Comparison of ENCODE assay signal across 8 cellular contexts in genomic region chr21:39386194-39386593, GRCh38. TPM values are rescaled to one million over a fixed set of nuclear protein-coding genes. Genes with fewer than 3 reads are reported as not detected.
A peak's percentile ranks its signal among the peaks of the same experiment; 100 is the strongest.
DNase-seq lines count a peak whose midpoint lies in the region; ATAC-seq and TF ChIP-seq lines count a peak whose summit lies in the region.

No MANE protein-coding gene starts in this region.

- H3K4ac ChIP-seq in mesenchymal stem cell (ENCODE audit: low read depth in 1 of 2, low read length in 2 of 2), result no peak overlapping the region
- no peak overlapping the region for H3K4ac ChIP-seq in trophoblast cell (ENCODE audit: low read depth, low read length)

- H3K9me3 ChIP-seq in mammary epithelial cell (replicated peaks; ENCODE audit: insufficient read depth, low read length) (no peaks in the 10 kb centered on the region), mesenchymal stem cell (ENCODE audit: control insufficient read depth, low read length) (no peaks in the 10 kb centered on the region), trophoblast cell (ENCODE audit: insufficient read depth, low read depth, low read length) (no peaks in the 10 kb centered on the region)

- no TSS peak for BruUV-seq in mammary epithelial cell (replicated peaks; lab: Mats Ljungman, UMichigan)

- no peak overlapping the region for H2BK15ac ChIP-seq in mesenchymal stem cell (ENCODE audit: low read depth, poor library complexity, severe bottlenecking)

- H3K4me3 ChIP-seq in mammary epithelial cell (replicated peaks in 1 of 3; ENCODE audit: insufficient read depth in 1 of 3, low read depth in 2 of 3, low read length in 3 of 3), result peak overlapping the region; percentile 23 to 42 (median 34)
- peak overlapping the region in 1 of 2 experiments; percentile 75 for H3K4me3 ChIP-seq in mesenchymal stem cell (ENCODE audit: insufficient read depth in 1 of 2, low read depth in 1 of 2, low read length in 2 of 2)
- no peak overlapping the region for H3K4me3 ChIP-seq in trophoblast cell (ENCODE audit: low read depth, low read length)

- no peak overlapping the region for H2BK5ac ChIP-seq in mesenchymal stem cell (ENCODE audit: low read depth, low read length, poor library complexity, severe bottlenecking)
- no peak overlapping the region for H2BK5ac ChIP-seq in trophoblast cell (ENCODE audit: low read depth, low read length, poor library complexity)

- peak overlapping the region; percentile 78 for H3K4me2 ChIP-seq in mammary epithelial cell (ENCODE audit: insufficient read depth, low read depth, low read length)
- no peak overlapping the region for H3K4me2 ChIP-seq in mesenchymal stem cell (ENCODE audit: low read length, poor library complexity, severe bottlenecking)
- no peak overlapping the region for H3K4me2 ChIP-seq in trophoblast cell (ENCODE audit: low read length)

- no peak overlapping the region for H3K14ac ChIP-seq in mesenchymal stem cell (ENCODE audit: low read length in 2 of 2)
- H3K14ac ChIP-seq in trophoblast cell (ENCODE audit: low read length), result no peak overlapping the region

- WGBS in mammary epithelial cell (ENCODE audit: low coverage, missing lambda C conversion rate), result 47% methylated on average over 11 of the region's 13 CpGs
- 91% methylated on average over 13 of the region's 13 CpGs for WGBS in mesenchymal stem cell
- WGBS in trophoblast cell (ENCODE audit: extremely low coverage, insufficient coverage, insufficient read length), result no CpG with 5 or more reads among the region's 13 CpGs

- no peak overlapping the region for H3K9ac ChIP-seq in mammary epithelial cell (ENCODE audit: insufficient read depth, low read length)
- peak overlapping the region; percentile 85 for H3K9ac ChIP-seq in mesenchymal stem cell (ENCODE audit: low read length)
- H3K9ac ChIP-seq in trophoblast cell (ENCODE audit: low read length), result no peak overlapping the region

- H3K27ac ChIP-seq in mammary epithelial cell (ENCODE audit: insufficient read depth, low read depth, low read length) (peak overlapping the region; percentile 36), mesenchymal stem cell (ENCODE audit: low read length, poor library complexity, severe bottlenecking) (no peak overlapping the region), trophoblast cell (ENCODE audit: low read depth, low read length) (no peak overlapping the region)

- H3K79me2 ChIP-seq in mammary epithelial cell (ENCODE audit: insufficient read depth, low read length), result peaks cover 47% of the 10 kb centered on the region
- H3K79me2 ChIP-seq in trophoblast cell (ENCODE audit: control insufficient read depth, insufficient read depth, low read length, poor library complexity), result no peaks in the 10 kb centered on the region

- dilution Hi-C loops in mammary epithelial cell (cut with HindIII; ENCODE audit: low sequenced_read_pairs), result loop anchor here (5.0 kb wide), 1 partner anchor 39 kb away; the partner anchor contains the start of gene HMGN1

- no peaks in the 10 kb centered on the region for H3K27me3 ChIP-seq in mammary epithelial cell (ENCODE audit: insufficient read depth, low read length)
- H3K27me3 ChIP-seq in mesenchymal stem cell (ENCODE audit: control insufficient read depth in 1 of 2, insufficient read depth in 1 of 2, low read length in 2 of 2), result no peaks in the 10 kb centered on the region
- H3K27me3 ChIP-seq in trophoblast cell (ENCODE audit: insufficient read depth, low read length), result no peaks in the 10 kb centered on the region

- no peak for ATAC-seq in GM21825 (IDR thresholded peaks at IDR 0.05; ENCODE audit: unreplicated experiment)
- ATAC-seq in GM21717 (IDR thresholded peaks at IDR 0.05; ENCODE audit: unreplicated experiment), result no peak

- H2BK12ac ChIP-seq in mesenchymal stem cell (ENCODE audit: low read length in 2 of 2) (no peak overlapping the region), trophoblast cell (ENCODE audit: low read length) (no peak overlapping the region)

- H4K20me1 ChIP-seq in mammary epithelial cell (ENCODE audit: insufficient read depth, low read length), result no peaks in the 10 kb centered on the region

- in situ Hi-C loops in mammary epithelial cell (cut with MboI; ENCODE audit: low sequenced_read_pairs in 2 of 2), result loop anchor here in 1 of 2 donors (10.0 kb wide), 1 partner anchor 71 kb away; the partner anchor contains the start of gene BRWD1

- H3K23ac ChIP-seq in mesenchymal stem cell (ENCODE audit: low read length in 2 of 2) (no peak overlapping the region), trophoblast cell (ENCODE audit: low read length) (no peak overlapping the region)

- H3K79me1 ChIP-seq in mesenchymal stem cell (replicated peaks; ENCODE audit: low read length, poor library complexity, severe bottlenecking) (peaks cover 37% of the 10 kb centered on the region), trophoblast cell (ENCODE audit: low read length) (no peaks in the 10 kb centered on the region)

- H4K91ac ChIP-seq in mesenchymal stem cell (ENCODE audit: low read length) (no peak overlapping the region), trophoblast cell (ENCODE audit: low read depth, low read length) (no peak overlapping the region)

- H3K18ac ChIP-seq in mesenchymal stem cell (ENCODE audit: low read depth in 1 of 2, low read length in 2 of 2) (no peak overlapping the region), trophoblast cell (ENCODE audit: low read length) (no peak overlapping the region)

- H2AK5ac ChIP-seq in mesenchymal stem cell (ENCODE audit: low read length, severe bottlenecking) (no peak overlapping the region), trophoblast cell (ENCODE audit: low read length) (no peak overlapping the region)

- no peaks in the 10 kb centered on the region for H3K36me3 ChIP-seq in mammary epithelial cell (ENCODE audit: insufficient read depth, low read length)
- peaks cover 8 to 24% of the 10 kb centered on the region in 2 experiments for H3K36me3 ChIP-seq in mesenchymal stem cell (ENCODE audit: control insufficient read depth in 1 of 2, insufficient read depth in 2 of 2, low read depth in 1 of 2, low read length in 2 of 2)
- H3K36me3 ChIP-seq in trophoblast cell (ENCODE audit: control insufficient read depth in 1 of 2, insufficient read depth in 2 of 2, low read length in 2 of 2), result no peaks in the 10 kb centered on the region

- no peak overlapping the region for H4K12ac ChIP-seq in trophoblast cell (ENCODE audit: low read depth, low read length)

- CTCF ChIA-PET in mammary epithelial cell (lab: Charles Lee; ENCODE audit: low non-redundant PET), result no interaction called here

- no peak overlapping the region for H4K8ac ChIP-seq in mesenchymal stem cell (ENCODE audit: low read length)
- H4K8ac ChIP-seq in trophoblast cell (ENCODE audit: low read depth, low read length), result no peak overlapping the region

- H3K4me1 ChIP-seq in mammary epithelial cell (ENCODE audit: insufficient read depth, low read length) (peaks cover 34% of the 10 kb centered on the region), mesenchymal stem cell (ENCODE audit: control insufficient read depth, insufficient read depth, low read depth, low read length) (peaks cover 21% of the 10 kb centered on the region), trophoblast cell (ENCODE audit: control insufficient read depth in 1 of 2, insufficient read depth in 2 of 2, low read length in 2 of 2) (peaks cover 0 to 7% of the 10 kb centered on the region in 2 experiments)

- DNase-seq in Ammon's horn (ENCODE audit: low spot score) (peak; percentile 62), NCI-H1092 treated with DMSO at 0.1 percent for 48 hours (lab: John Stamatoyannopoulos, UW) (peak; percentile 30), mammary epithelial cell (no peak), mesenchymal stem cell (no peak), trophoblast cell (no peak), activated gamma-delta T cell treated with Interleukin-2 at 50 U/mL for 16 hours (no peak)

- TF ChIP-seq CTCF in mammary epithelial cell (conservative IDR thresholded peaks at IDR 0.05 in 1 of 2, IDR thresholded peaks at IDR 0.05 in 1 of 2; ENCODE audit: extremely low read depth in 1 of 2, insufficient read depth in 1 of 2, low read depth in 1 of 2, low read length in 2 of 2), result no peak

- H2AFZ ChIP-seq in mammary epithelial cell (ENCODE audit: low read depth, low read length), result peak overlapping the region; percentile 86
- H2AFZ ChIP-seq in mesenchymal stem cell (ENCODE audit: low read depth, low read length), result no peak overlapping the region
- H2AFZ ChIP-seq in trophoblast cell (ENCODE audit: insufficient read depth, low read length, poor library complexity), result no peak overlapping the region

- H2BK120ac ChIP-seq in mesenchymal stem cell (ENCODE audit: low read depth, low read length), result no peak overlapping the region
- H2BK120ac ChIP-seq in trophoblast cell (ENCODE audit: insufficient read depth, low read length, poor library complexity), result no peak overlapping the region

- intact Hi-C loops in mammary epithelial cell (cut with micrococcal nuclease), result no loop called here

RNA-seq across cellular contexts. Expression of gene HMGN1, which starts 37.3 kb away (rescaled TPM):
- total RNA-seq in mammary epithelial cell, result 100 to 1,000 TPM; 118 to 285 TPM
- 124 TPM for polyA plus RNA-seq in mammary epithelial cell
- polyA minus RNA-seq in mammary epithelial cell, result 52.9 TPM
- 278 TPM for polyA plus RNA-seq in mesenchymal stem cell (2013, experiment 1 of 2)
- polyA plus RNA-seq in mesenchymal stem cell (2013, experiment 2 of 2), result 282 TPM
- polyA plus RNA-seq in trophoblast cell (2013), result 433 and 454 TPM in 2 replicates

RNA-seq across cellular contexts. Expression of gene LCA5L, which starts 59.4 kb away (rescaled TPM):
- total RNA-seq in mammary epithelial cell, result 1 to 10 TPM; 1.6 to 2.3 TPM
- 0.56 TPM for polyA plus RNA-seq in mammary epithelial cell
- not detected for polyA minus RNA-seq in mammary epithelial cell
- 0.72 TPM for polyA plus RNA-seq in mesenchymal stem cell (2013, experiment 1 of 2)
- polyA plus RNA-seq in mesenchymal stem cell (2013, experiment 2 of 2), result 0.82 TPM
- polyA plus RNA-seq in trophoblast cell (2013), result 0.47 and 0.78 TPM in 2 replicates

Comparison
In these comparisons a context has a peak if more than half of its experiments do, and no peak if none do; other contexts are left out.
1. DNase-seq: peak in Ammon's horn (single experiment) and NCI-H1092 treated with DMSO at 0.1 percent for 48 hours (single experiment); none in mammary epithelial cell (single experiment), mesenchymal stem cell (single experiment), trophoblast cell (0 of 2) and activated gamma-delta T cell treated with Interleukin-2 at 50 U/mL for 16 hours (single experiment).